17 cellular contexts compared by ENCODE assay signal in the genomic region with DNA sequence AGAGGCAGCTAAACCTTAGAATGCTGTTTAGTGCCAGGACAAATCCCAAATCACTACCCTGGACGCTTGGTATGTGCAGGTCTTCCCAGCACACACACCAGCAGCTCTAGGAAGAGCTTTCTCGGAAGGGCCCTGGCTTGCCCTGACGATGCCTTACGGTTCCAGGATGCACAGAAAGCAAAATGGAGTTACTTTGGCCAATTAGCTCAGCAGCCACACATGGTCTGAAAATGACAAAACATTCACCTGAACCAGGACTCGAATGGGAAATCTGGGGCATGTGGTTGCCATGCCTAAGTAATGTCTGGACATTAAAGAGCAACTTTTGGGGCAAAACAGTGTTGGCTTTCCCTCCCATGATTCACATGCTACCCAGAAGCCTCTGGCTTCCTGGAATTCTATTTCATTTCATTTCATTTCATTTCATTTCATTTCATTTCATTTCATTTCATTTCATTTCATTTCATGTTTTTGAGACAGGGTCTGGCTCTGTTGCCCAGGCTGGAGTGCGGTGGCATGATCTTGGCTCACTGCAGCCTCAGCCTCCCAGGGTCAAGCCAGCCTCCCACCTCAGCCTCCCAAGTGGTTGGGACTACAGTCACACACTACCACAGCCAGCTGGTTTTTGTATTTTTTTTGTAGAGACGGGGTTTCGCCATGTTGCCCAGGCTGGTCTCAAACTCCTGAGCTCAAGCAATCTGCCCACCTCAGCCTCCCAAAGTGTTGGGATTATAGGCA.
"Had no signal": no experiment of that assay in that cellular context is flagged by ENCODE, and none has a peak within 500 bp of the region (broad histone marks: within the 10 kb centered on the region; RNA-seq: fewer than 3 reads in every experiment).

No MANE protein-coding gene starts in this region.

- H3K27me3 ChIP-seq: adrenal gland, dorsolateral prefrontal cortex, gastroesophageal sphincter had no signal

- H3K9me3 Mint-ChIP-seq: activated naive CD4-positive, alpha-beta T cell treated with anti-CD3 and anti-CD28 coated beads for 36 hours; activated T-helper 17 cell treated with anti-CD3 and anti-CD28 coated beads, Interleukin-2, amount 50 U/mL, for 72 hours; memory B cell; T-helper 1 cell treated with Interleukin-12 subunit alpha and Interleukin-12 subunit beta and Interleukin-4 antibody, amounts not matched to agents 30 μg/mL and 1 μg/mL, for 36 hours; type B pancreatic cell had no signal

- H3K27me3 Mint-ChIP-seq: activated T-helper 17 cell treated with anti-CD3 and anti-CD28 coated beads, Interleukin-2, amount 50 U/mL, for 72 hours; memory B cell had no signal

- ATAC-seq: activated T-helper 17 cell treated with anti-CD3 and anti-CD28 coated beads, Interleukin-2, amount 50 U/mL, for 72 hours; gastroesophageal sphincter; left ventricle myocardium superior; right cardiac atrium; stimulated activated naive CD8-positive, alpha-beta T cell treated with anti-CD3 and anti-CD28 coated beads, Interleukin-15, Interleukin-2, amounts not matched to agents 100 U/mL and 50 U/mL, for 24 hours had no signal

- H3K36me3 ChIP-seq: adrenal gland, gastroesophageal sphincter had no signal

- H3K36me3 Mint-ChIP-seq: memory B cell, type B pancreatic cell had no signal

- H3K4me3 ChIP-seq: adrenal gland, dorsolateral prefrontal cortex, gastroesophageal sphincter, smooth muscle cell had no signal

- H3K4me3 Mint-ChIP-seq: activated naive CD4-positive, alpha-beta T cell treated with anti-CD3 and anti-CD28 coated beads for 36 hours; T-helper 1 cell treated with Interleukin-12 subunit alpha and Interleukin-12 subunit beta and Interleukin-4 antibody, amounts not matched to agents 30 μg/mL and 1 μg/mL, for 36 hours had no signal

- H3K9me3 ChIP-seq: adrenal gland, gastroesophageal sphincter had no signal

- H3K27ac Mint-ChIP-seq: nephron progenitor cell had no signal

- DNase-seq: activated CD4-positive, alpha-beta T cell treated with anti-CD3 and anti-CD28 coated beads for 4 hours; activated naive CD4-positive, alpha-beta T cell treated with anti-CD3 and anti-CD28 coated beads for 36 hours; left ventricle myocardium superior; occipital lobe; right cardiac atrium; stimulated activated CD4-positive, alpha-beta T cell treated with anti-CD3 and anti-CD28 coated beads, Interleukin-4, amount 100 ng/mL, for 4 hours; stimulated activated CD8-positive, alpha-beta memory T cell treated with anti-CD3 and anti-CD28 coated beads, Interleukin-4, amount 100 ng/mL, for 48 hours; stimulated activated naive CD8-positive, alpha-beta T cell treated with anti-CD3 and anti-CD28 coated beads, Interleukin-15, Interleukin-2, amounts not matched to agents 100 U/mL and 50 U/mL, for 24 hours had no signal
